Comparison of ENCODE assay signal across 19 cellular contexts in the genomic region with DNA sequence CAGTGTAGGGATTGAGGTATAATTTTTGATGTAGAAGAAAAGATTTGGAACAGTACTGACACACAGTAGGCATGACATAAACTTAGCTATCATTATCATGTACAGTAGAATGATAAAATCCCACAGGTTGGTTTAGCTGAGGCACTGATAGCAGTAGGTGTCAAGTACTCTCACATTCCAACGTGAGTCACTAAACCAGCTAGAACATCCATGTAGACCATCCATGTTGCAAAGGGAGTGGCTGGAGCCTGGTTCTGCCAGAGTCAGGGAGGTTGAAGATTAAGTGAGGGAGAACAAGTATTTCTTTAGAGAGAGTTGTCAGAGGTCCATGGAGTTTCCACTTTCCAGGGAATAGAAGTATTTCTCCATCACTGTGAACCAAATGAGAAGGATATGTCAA.
"Had no signal": no experiment of that assay in that cellular context is flagged by ENCODE, and none has a peak within 500 bp of the region (broad histone marks: within the 10 kb centered on the region; RNA-seq: fewer than 3 reads in every experiment).

No MANE protein-coding gene starts in this region.

- DNase-seq: hippocampal formation; kidney glomerular epithelial cell; left cardiac atrium; lower lobe of right lung; mammary epithelial cell; mesenchymal stem cell; naive thymus-derived CD4-positive, alpha-beta T cell; ovary; right lobe of liver; spleen; stimulated activated CD4-positive, alpha-beta T cell treated with anti-CD3 and anti-CD28 coated beads, Interleukin-4, amount 100 ng/mL, for 24 hours; stimulated activated naive CD4-positive, alpha-beta T cell; tibial artery; upper lobe of right lung had no signal

- FAIRE-seq: keratinocyte had no signal

- H3K27me3 ChIP-seq: ovary, right atrium auricular region, right lobe of liver, spleen, suprapubic skin, tibial artery, upper lobe of right lung had no signal

- H3K4me3 ChIP-seq: lower lobe of right lung, ovary, right atrium auricular region, right lobe of liver, skin epidermis, spleen, suprapubic skin, thoracic aorta, tibial artery, upper lobe of right lung had no signal

- H3K36me3 ChIP-seq: lower lobe of right lung, ovary, right atrium auricular region, right lobe of liver, spleen, suprapubic skin, thoracic aorta, tibial artery, upper lobe of right lung had no signal

- H3K27ac ChIP-seq: lower lobe of right lung, ovary, right atrium auricular region, right lobe of liver, skin epidermis, spleen, suprapubic skin, thoracic aorta, tibial artery, upper lobe of right lung had no signal

- H3K4me1 ChIP-seq: lower lobe of right lung, right atrium auricular region, right lobe of liver, spleen, suprapubic skin, tibial artery, upper lobe of right lung had no signal

- H3K9me3 ChIP-seq: lower lobe of right lung, ovary, right atrium auricular region, right lobe of liver, spleen, suprapubic skin, thoracic aorta, tibial artery, upper lobe of right lung had no signal
